ENCODE assay signal across 1 cellular context in the genomic region with DNA sequence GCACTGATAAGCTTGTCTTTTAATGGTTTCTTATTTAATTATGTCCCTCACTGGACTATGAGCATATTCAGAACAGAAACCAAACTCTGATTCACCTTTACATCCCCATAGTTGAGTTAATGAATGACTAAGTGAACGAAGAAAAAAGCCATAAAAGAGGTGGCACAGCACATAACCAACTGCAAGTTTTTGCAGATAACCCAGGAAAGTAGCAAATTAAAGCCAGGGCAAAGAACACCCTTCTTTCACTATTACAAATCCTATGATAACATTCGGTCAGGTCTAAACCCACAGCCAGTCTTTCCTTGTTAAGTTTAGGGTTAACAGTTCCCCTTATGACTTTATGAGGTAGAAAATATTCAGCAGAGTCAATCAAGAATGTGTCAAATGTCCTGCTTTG.
TF ChIP-seq lines count a peak whose summit lies in the region.

No MANE protein-coding gene starts in this region.

TF ChIP-seq in SK-N-SH treated with all-trans-retinoic acid at 6 μM for 48 hours, 23 proteins besides CTCF, POLR2A, EP300 and RAD21 (continued from another document):
- TF ChIP-seq SNAI2 (CRISPR knock-in tag; IDR thresholded peaks at IDR 0.05) (no peak), ZFP30 (CRISPR knock-in tag; IDR thresholded peaks at IDR 0.05) (no peak), TOX (CRISPR knock-in tag; IDR thresholded peaks at IDR 0.05; ENCODE audit: borderline replicate concordance) (no peak), ISL1 (CRISPR knock-in tag; IDR thresholded peaks at IDR 0.05) (no peak), TCF4 (CRISPR knock-in tag; IDR thresholded peaks at IDR 0.05; ENCODE audit: borderline replicate concordance) (no peak), ZC3H10 (CRISPR knock-in tag; IDR thresholded peaks at IDR 0.05) (no peak), PPARA (CRISPR knock-in tag; IDR thresholded peaks at IDR 0.05; ENCODE audit: borderline replicate concordance) (no peak), ZNF565 (CRISPR knock-in tag; conservative IDR thresholded peaks at IDR 0.05; ENCODE audit: low read depth) (no peak), OSR1 (CRISPR knock-in tag; IDR thresholded peaks at IDR 0.05) (no peak), ZNF70 (CRISPR knock-in tag; IDR thresholded peaks at IDR 0.05) (no peak), RARB (CRISPR knock-in tag; IDR thresholded peaks at IDR 0.05) (no peak), CSDC2 (CRISPR knock-in tag; IDR thresholded peaks at IDR 0.05) (no peak), ZNF8 (CRISPR knock-in tag; IDR thresholded peaks at IDR 0.05) (no peak), ARNTL (CRISPR knock-in tag; IDR thresholded peaks at IDR 0.05; ENCODE audit: borderline replicate concordance, low read depth) (no peak)
- TF ChIP-seq, protein P1, sequence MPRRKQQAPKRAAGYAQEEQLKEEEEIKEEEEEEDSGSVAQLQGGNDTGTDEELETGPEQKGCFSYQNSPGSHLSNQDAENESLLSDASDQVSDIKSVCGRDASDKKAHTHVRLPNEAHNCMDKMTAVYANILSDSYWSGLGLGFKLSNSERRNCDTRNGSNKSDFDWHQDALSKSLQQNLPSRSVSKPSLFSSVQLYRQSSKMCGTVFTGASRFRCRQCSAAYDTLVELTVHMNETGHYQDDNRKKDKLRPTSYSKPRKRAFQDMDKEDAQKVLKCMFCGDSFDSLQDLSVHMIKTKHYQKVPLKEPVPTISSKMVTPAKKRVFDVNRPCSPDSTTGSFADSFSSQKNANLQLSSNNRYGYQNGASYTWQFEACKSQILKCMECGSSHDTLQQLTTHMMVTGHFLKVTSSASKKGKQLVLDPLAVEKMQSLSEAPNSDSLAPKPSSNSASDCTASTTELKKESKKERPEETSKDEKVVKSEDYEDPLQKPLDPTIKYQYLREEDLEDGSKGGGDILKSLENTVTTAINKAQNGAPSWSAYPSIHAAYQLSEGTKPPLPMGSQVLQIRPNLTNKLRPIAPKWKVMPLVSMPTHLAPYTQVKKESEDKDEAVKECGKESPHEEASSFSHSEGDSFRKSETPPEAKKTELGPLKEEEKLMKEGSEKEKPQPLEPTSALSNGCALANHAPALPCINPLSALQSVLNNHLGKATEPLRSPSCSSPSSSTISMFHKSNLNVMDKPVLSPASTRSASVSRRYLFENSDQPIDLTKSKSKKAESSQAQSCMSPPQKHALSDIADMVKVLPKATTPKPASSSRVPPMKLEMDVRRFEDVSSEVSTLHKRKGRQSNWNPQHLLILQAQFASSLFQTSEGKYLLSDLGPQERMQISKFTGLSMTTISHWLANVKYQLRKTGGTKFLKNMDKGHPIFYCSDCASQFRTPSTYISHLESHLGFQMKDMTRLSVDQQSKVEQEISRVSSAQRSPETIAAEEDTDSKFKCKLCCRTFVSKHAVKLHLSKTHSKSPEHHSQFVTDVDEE (CRISPR knock-in tag; IDR thresholded peaks at IDR 0.05) = no peak
- TF ChIP-seq, protein P2, sequence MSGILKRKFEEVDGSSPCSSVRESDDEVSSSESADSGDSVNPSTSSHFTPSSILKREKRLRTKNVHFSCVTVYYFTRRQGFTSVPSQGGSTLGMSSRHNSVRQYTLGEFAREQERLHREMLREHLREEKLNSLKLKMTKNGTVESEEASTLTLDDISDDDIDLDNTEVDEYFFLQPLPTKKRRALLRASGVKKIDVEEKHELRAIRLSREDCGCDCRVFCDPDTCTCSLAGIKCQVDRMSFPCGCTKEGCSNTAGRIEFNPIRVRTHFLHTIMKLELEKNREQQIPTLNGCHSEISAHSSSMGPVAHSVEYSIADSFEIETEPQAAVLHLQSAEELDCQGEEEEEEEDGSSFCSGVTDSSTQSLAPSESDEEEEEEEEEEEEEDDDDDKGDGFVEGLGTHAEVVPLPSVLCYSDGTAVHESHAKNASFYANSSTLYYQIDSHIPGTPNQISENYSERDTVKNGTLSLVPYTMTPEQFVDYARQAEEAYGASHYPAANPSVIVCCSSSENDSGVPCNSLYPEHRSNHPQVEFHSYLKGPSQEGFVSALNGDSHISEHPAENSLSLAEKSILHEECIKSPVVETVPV (CRISPR knock-in tag; IDR thresholded peaks at IDR 0.05) = no peak
- TF ChIP-seq, protein P3, sequence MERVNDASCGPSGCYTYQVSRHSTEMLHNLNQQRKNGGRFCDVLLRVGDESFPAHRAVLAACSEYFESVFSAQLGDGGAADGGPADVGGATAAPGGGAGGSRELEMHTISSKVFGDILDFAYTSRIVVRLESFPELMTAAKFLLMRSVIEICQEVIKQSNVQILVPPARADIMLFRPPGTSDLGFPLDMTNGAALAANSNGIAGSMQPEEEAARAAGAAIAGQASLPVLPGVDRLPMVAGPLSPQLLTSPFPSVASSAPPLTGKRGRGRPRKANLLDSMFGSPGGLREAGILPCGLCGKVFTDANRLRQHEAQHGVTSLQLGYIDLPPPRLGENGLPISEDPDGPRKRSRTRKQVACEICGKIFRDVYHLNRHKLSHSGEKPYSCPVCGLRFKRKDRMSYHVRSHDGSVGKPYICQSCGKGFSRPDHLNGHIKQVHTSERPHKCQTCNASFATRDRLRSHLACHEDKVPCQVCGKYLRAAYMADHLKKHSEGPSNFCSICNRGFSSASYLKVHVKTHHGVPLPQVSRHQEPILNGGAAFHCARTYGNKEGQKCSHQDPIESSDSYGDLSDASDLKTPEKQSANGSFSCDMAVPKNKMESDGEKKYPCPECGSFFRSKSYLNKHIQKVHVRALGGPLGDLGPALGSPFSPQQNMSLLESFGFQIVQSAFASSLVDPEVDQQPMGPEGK (CRISPR knock-in tag; IDR thresholded peaks at IDR 0.05; ENCODE audit: borderline replicate concordance) = no peak
